ENCODE assay signal across 8 cellular contexts in genomic region chr19:56839665-56840451, GRCh38. TPM values are rescaled to one million over a fixed set of nuclear protein-coding genes. Genes with fewer than 3 reads are reported as not detected.
A peak's percentile ranks its signal among the peaks of the same experiment; 100 is the strongest.
DNase-seq lines count a peak whose midpoint lies in the region; TF ChIP-seq lines count a peak whose summit lies in the region.

No MANE protein-coding gene starts in this region.

- TF ChIP-seq CTCF in brain microvascular endothelial cell (IDR thresholded peaks at IDR 0.05; ENCODE audit: low read depth, low read length, missing control alignments) = no peak
- TF ChIP-seq CTCF in stomach (IDR thresholded peaks at IDR 0.05) = no peak
- TF ChIP-seq CTCF in mesothelial cell of epicardium (IDR thresholded peaks at IDR 0.05; ENCODE audit: unreplicated experiment) = no peak

- H3K9me3 Mint-ChIP-seq in IgD-negative memory B cell (peaks cover 11 to 24% (median 18%) of the 10 kb centered on the region in 3 donors), mesothelial cell of epicardium (peaks cover 48% of the 10 kb centered on the region)

- H3K36me3 ChIP-seq in brain microvascular endothelial cell (replicated peaks) = no peaks in the 10 kb centered on the region
- H3K36me3 ChIP-seq in stomach = no peaks in the 10 kb centered on the region

- H3K4me1 Mint-ChIP-seq in IgD-negative memory B cell (no peaks in the 10 kb centered on the region), mesothelial cell of epicardium (no peaks in the 10 kb centered on the region)

- H3K27ac ChIP-seq in brain microvascular endothelial cell (no peak overlapping the region), stomach (peak overlapping the region; percentile 34 to 85 (median 73))

- intact Hi-C loops in stomach (cut with DNase I; ENCODE audit: low total_unique reads) = no loop called here

- H3K27ac Mint-ChIP-seq in IgD-negative memory B cell (peak overlapping the region in 2 of 3 donors; percentile 56 to 73), mesothelial cell of epicardium (no peak overlapping the region)

- H3K27me3 Mint-ChIP-seq in IgD-negative memory B cell (peaks cover 7% of the 10 kb centered on the region), mesothelial cell of epicardium (ENCODE audit: low read depth) (no peaks in the 10 kb centered on the region)

- no peak overlapping the region for H3K4me3 Mint-ChIP-seq in IgD-negative memory B cell
- H3K4me3 Mint-ChIP-seq in mesothelial cell of epicardium = no peak overlapping the region

- H3K36me3 Mint-ChIP-seq in IgD-negative memory B cell (no peaks in the 10 kb centered on the region), mesothelial cell of epicardium (peaks cover 10% of the 10 kb centered on the region)

- in situ Hi-C loops in brain microvascular endothelial cell (cut with HindIII; ENCODE audit: low pct_ligation_motif_present, low sequenced_read_pairs) = no loop called here

- 33 to 56% (median 49%) methylated on average over 18 to 48 of the region's 48 CpGs for WGBS in stomach, 5 donors

- no peak for TF ChIP-seq EP300 in stomach (IDR thresholded peaks at IDR 0.05)

- DNase-seq in brain microvascular endothelial cell = peak; percentile 72
- peak; percentile 98 for DNase-seq in kidney glomerular epithelial cell (lab: John Stamatoyannopoulos, UW)
- peak; percentile 61 for DNase-seq in stomach
- no peak for DNase-seq in mesothelial cell of epicardium (ENCODE audit: low spot score in 2 of 2, unreplicated experiment in 2 of 2)
- no peak for DNase-seq in NCI-H345 treated with DMSO at 0.1 percent for 48 hours (lab: John Stamatoyannopoulos, UW; ENCODE audit: unreplicated experiment)
- no peak for DNase-seq in NCI-H146 treated with DMSO at 0.1 percent for 48 hours (lab: John Stamatoyannopoulos, UW; ENCODE audit: unreplicated experiment)
- DNase-seq in NCI-H1105 treated with DMSO at 0.1 percent for 48 hours (lab: John Stamatoyannopoulos, UW) = no peak

- H3K27me3 ChIP-seq in brain microvascular endothelial cell (replicated peaks) (no peaks in the 10 kb centered on the region), stomach (peaks cover 0 to 31% (median 9%) of the 10 kb centered on the region in 3 donors)

- H3K4me3 ChIP-seq in brain microvascular endothelial cell (ENCODE audit: low read depth, low read length) = no peak overlapping the region
- H3K4me3 ChIP-seq in stomach = peak overlapping the region; percentile 36 to 51 (median 47)

- H3K9me3 ChIP-seq in stomach = peaks cover 4 to 64% (median 37%) of the 10 kb centered on the region in 4 donors

- H3K4me1 ChIP-seq in stomach = no peaks in the 10 kb centered on the region

- TF ChIP-seq POLR2A in stomach (IDR thresholded peaks at IDR 0.05) = no peak

RNA-seq across cellular contexts. Expression of gene PEG3, which starts 0.7 kb away (rescaled TPM):
- not detected for polyA plus RNA-seq in IgD-negative memory B cell
- total RNA-seq in stomach = 10 to 100 TPM in 1 of 5 donors, 1 to 10 TPM in 3, under 1 TPM in 1; 0.72 to 38.2 (median 2.3) TPM
- 1 to 10 TPM; 1.1 to 3.2 (median 1.4) TPM for polyA plus RNA-seq in stomach
- not detected in 3 replicates for total RNA-seq in mesothelial cell of epicardium

RNA-seq across cellular contexts. Expression of gene ZIM2, which starts 0.7 kb away (rescaled TPM):
- polyA plus RNA-seq in IgD-negative memory B cell (not detected), stomach (under 1 TPM in 1 of 3 donors, not detected in 2; 0.19 TPM)
- total RNA-seq in stomach (1 to 10 TPM in 2 of 5 donors, not detected in 3; 3.3 to 4.1 TPM), mesothelial cell of epicardium (not detected in 3 replicates)

Comparison
In these comparisons a context has a peak if more than half of its experiments do, and no peak if none do; other contexts are left out.
1. DNase-seq: peak in brain microvascular endothelial cell (single experiment), kidney glomerular epithelial cell (single experiment) and stomach (single experiment); none in mesothelial cell of epicardium (0 of 2), NCI-H345 treated with DMSO at 0.1 percent for 48 hours (single experiment), NCI-H146 treated with DMSO at 0.1 percent for 48 hours (single experiment) and NCI-H1105 treated with DMSO at 0.1 percent for 48 hours (single experiment).